Comparison of ENCODE assay signal across 23 cellular contexts in the genomic region with DNA sequence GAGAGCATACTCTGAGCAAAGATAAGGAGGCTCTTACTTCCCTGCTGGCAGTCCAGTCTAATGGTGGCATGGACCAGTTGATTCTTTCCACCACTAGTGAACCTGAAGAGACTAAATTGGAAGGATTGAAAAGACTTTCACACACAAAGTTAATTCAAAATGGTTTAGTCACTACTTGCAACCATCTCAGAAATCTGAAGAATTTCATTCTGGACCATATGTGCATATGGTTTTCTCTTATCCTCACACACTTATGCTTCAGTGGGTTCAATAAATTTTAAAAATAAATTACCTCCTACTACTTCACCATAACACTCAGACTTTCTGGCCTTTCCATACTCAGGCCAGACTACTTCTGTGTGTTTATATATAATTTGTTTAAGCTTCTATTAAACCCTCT.
A peak's percentile ranks its signal among the peaks of the same experiment; 100 is the strongest.
DNase-seq lines count a peak whose midpoint lies in the region.
"Had no signal": no experiment of that assay in that cellular context is flagged by ENCODE, and none has a peak within 500 bp of the region (broad histone marks: within the 10 kb centered on the region; RNA-seq: fewer than 3 reads in every experiment).

No MANE protein-coding gene starts in this region.

- DNase-seq in NCI-H526 treated with DMSO at 0.1 percent for 48 hours (lab: John Stamatoyannopoulos, UW), result peak; percentile 67
- DNase-seq in NCI-H526 (lab: John Stamatoyannopoulos, UW), result no peak
- DNase-seq in amniotic epithelial cell (ENCODE audit: low read depth), result peak; percentile 51
- peak; percentile 37 for DNase-seq in glomerular visceral epithelial cell (ENCODE audit: extremely low spot score)
- no peak for DNase-seq in RPMI8226
- no peak for DNase-seq in activated T-cell treated with anti-CD3 and anti-CD28 coated beads, Interleukin-2, amount 50 U/mL, for 1 hour
- DNase-seq in C1 segment of cervical spinal cord (lab: John Stamatoyannopoulos, UW), result no peak
- DNase-seq in NCI-H1048 (lab: John Stamatoyannopoulos, UW), result no peak
- DNase-seq: 8988T; activated CD4-positive, alpha-beta memory T cell treated with anti-CD3 and anti-CD28 coated beads for 36 hours; activated CD4-positive, alpha-beta T cell treated with anti-CD3 and anti-CD28 coated beads for 1 hour; activated CD8-positive, alpha-beta memory T cell treated with anti-CD3 and anti-CD28 coated beads, Interleukin-2, amount 50 U/mL, for 4 hours; activated naive CD4-positive, alpha-beta T cell treated with anti-CD3 and anti-CD28 coated beads for 36 hours; adrenal gland; BE2C; left lung; naive B cell; NCI-H2029; NCI-H524 treated with DMSO at 0.1 percent for 48 hours; NK-92 treated with Interleukin-12 subunit alpha and Interleukin-12 subunit beta, amount 100 ng/mL, for 24 hours; PC-3; SHP77 treated with DMSO at 0.1 percent for 48 hours; upper lobe of left lung had no signal

Comparison
In these comparisons a context has a peak if more than half of its experiments do, and no peak if none do; other contexts are left out.
1. DNase-seq: peak in NCI-H526 treated with DMSO at 0.1 percent for 48 hours (single experiment), amniotic epithelial cell (single experiment) and glomerular visceral epithelial cell (single experiment); none in NCI-H526 (0 of 2), RPMI8226 (single experiment), activated T-cell treated with anti-CD3 and anti-CD28 coated beads, Interleukin-2, amount 50 U/mL, for 1 hour (single experiment), C1 segment of cervical spinal cord (0 of 14) and NCI-H1048 (single experiment).